Comparison of ENCODE assay signal across 2 cellular contexts in the genomic region with DNA sequence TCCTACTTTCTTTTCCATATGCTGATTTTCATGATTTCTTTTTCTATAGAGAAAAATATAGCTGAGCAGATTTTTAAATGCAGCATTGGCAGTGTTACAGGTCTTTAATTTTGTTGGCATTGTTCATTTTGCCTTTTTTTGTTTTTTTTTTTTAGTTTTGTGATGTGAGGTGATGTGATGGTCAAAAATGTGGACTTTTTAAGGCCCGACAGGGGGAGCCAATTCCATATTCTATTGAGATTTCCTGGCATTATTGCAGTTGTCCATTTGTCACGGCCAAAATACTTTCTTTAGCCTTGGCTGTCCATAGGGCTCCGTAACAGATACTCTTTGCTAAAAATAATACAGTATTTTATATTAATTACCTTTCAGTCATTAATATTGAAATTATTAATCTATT.
A peak's percentile ranks its signal among the peaks of the same experiment; 100 is the strongest.
TF ChIP-seq lines count a peak whose summit lies in the region.

No MANE protein-coding gene starts in this region.

TF ChIP-seq in GM12878, 131 proteins besides CTCF, POLR2A, EP300 and RAD21:
- TF ChIP-seq SMC3 (IDR thresholded peaks at IDR 0.05; ENCODE audit: borderline replicate concordance, low read length), result peak; percentile 16; the same call in 1 of the 2 replicates
- TF ChIP-seq KLF5 (IDR thresholded peaks at IDR 0.05; ENCODE audit: partially characterized antibody), result no peak

TF ChIP-seq in HepG2, 621 proteins besides CTCF, POLR2A, EP300 and RAD21:
- TF ChIP-seq ZBTB40 (IDR thresholded peaks at IDR 0.05) (no peak), ZBTB40 (CRISPR knock-in tag; IDR thresholded peaks at IDR 0.05) (no peak)
